8 cellular contexts compared by ENCODE assay signal in the genomic region with DNA sequence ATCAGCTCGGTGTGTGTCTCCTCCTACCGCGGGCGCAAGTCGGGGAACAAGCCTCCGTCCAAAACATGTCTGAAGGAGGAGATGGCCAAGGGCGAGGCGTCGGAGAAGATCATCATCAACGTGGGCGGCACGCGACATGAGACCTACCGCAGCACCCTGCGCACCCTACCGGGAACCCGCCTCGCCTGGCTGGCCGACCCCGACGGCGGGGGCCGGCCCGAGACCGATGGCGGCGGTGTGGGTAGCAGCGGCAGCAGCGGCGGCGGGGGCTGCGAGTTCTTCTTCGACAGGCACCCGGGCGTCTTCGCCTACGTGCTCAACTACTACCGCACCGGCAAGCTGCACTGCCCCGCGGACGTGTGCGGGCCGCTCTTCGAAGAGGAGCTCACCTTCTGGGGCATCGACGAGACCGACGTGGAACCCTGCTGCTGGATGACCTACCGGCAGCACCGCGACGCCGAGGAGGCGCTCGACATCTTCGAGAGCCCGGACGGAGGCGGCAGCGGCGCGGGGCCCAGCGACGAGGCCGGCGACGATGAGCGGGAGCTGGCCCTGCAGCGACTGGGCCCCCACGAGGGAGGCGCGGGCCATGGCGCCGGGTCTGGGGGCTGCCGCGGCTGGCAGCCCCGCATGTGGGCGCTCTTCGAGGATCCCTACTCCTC. TPM values are rescaled to one million over a fixed set of nuclear protein-coding genes. Genes with fewer than 3 reads are reported as not detected.
DNase-seq lines count a peak whose midpoint lies in the region; ATAC-seq and TF ChIP-seq lines count a peak whose summit lies in the region.

No MANE protein-coding gene starts in this region.

- no peaks in the 10 kb centered on the region for H3K36me3 Mint-ChIP-seq in T-cell

- H3K4me1 ChIP-seq in endocrine pancreas (ENCODE audit: control insufficient read depth, insufficient read depth, low read length) (no peaks in the 10 kb centered on the region), parathyroid adenoma (peaks cover 19% of the 10 kb centered on the region), adrenal gland (replicated peaks in 1 of 2) (peaks cover 13 to 53% of the 10 kb centered on the region in 2 donors)

- TF ChIP-seq POLR2A in adrenal gland (IDR thresholded peaks at IDR 0.05), result no peak

- H3K27me3 Mint-ChIP-seq in T-cell, result no peaks in the 10 kb centered on the region

- H3K4me3 ChIP-seq in endocrine pancreas (ENCODE audit: control insufficient read depth, insufficient read depth, low read length) (no peak overlapping the region), parathyroid adenoma (ENCODE audit: low read depth, low read length) (peak overlapping the region; percentile 56), adrenal gland (peak overlapping the region in 2 of 4 donors; percentile 44 to 89)

- no peaks in the 10 kb centered on the region for H3K9me3 Mint-ChIP-seq in T-cell

- H3K27me3 ChIP-seq in endocrine pancreas (ENCODE audit: control insufficient read depth, insufficient read depth, low read length), result no peaks in the 10 kb centered on the region
- H3K27me3 ChIP-seq in parathyroid adenoma (ENCODE audit: control insufficient read depth, insufficient read depth, low read length), result no peaks in the 10 kb centered on the region
- no peaks in the 10 kb centered on the region for H3K27me3 ChIP-seq in adrenal gland

- no peaks in the 10 kb centered on the region for H3K36me3 ChIP-seq in endocrine pancreas (ENCODE audit: control insufficient read depth, insufficient read depth, low read length)
- H3K36me3 ChIP-seq in parathyroid adenoma (ENCODE audit: control insufficient read depth, insufficient read depth, low read length), result no peaks in the 10 kb centered on the region
- H3K36me3 ChIP-seq in adrenal gland (replicated peaks in 1 of 2), result no peaks in the 10 kb centered on the region

- peak overlapping the region; percentile 48 for H3K4me2 ChIP-seq in parathyroid adenoma (ENCODE audit: low read length)

- no peaks in the 10 kb centered on the region for H3K9me3 ChIP-seq in endocrine pancreas (ENCODE audit: control insufficient read depth, low read length)
- H3K9me3 ChIP-seq in parathyroid adenoma (ENCODE audit: control insufficient read depth, low read length), result no peaks in the 10 kb centered on the region
- no peaks in the 10 kb centered on the region for H3K9me3 ChIP-seq in adrenal gland (replicated peaks in 1 of 3)

- CTCF ChIA-PET in T-cell (lab: Charles Lee), result interaction anchor here (0.7 to 1.8 kb wide), 5 partner anchors 9 to 253 kb away, joined by 3 to 7 read pairs (median 3); no protein-coding TSS in a partner anchor

- 1 to 21% (median 13%) methylated on average over 21 to 80 of the region's 80 CpGs for WGBS in adrenal gland, 4 donors

- peaks cover under 1% of the 10 kb centered on the region for H3K79me2 ChIP-seq in parathyroid adenoma

- TF ChIP-seq CTCF in GM10266 (IDR thresholded peaks at IDR 0.05; ENCODE audit: control insufficient read depth, insufficient read depth, low read depth, missing control alignments) (no peak), parathyroid adenoma (IDR thresholded peaks at IDR 0.05) (no peak), adrenal gland (IDR thresholded peaks at IDR 0.05) (no peak)

- peak overlapping the region; percentile 79 to 90 (median 86) for H3K4me3 Mint-ChIP-seq in T-cell

- H3K4me1 Mint-ChIP-seq in T-cell, result peaks cover 61 to 65% (median 62%) of the 10 kb centered on the region in 3 donors

- peak overlapping the region; percentile 61 to 78 for H3K27ac Mint-ChIP-seq in T-cell

- peak; percentile 49 for DNase-seq in GM10266 (ENCODE audit: extremely low spot score)
- DNase-seq in T-cell, result peak in 13 of 34 experiments; percentile 3 to 33 (median 15)
- DNase-seq in adrenal gland, result no peak
- DNase-seq in NCI-H524 treated with DMSO at 0.1 percent for 48 hours (lab: John Stamatoyannopoulos, UW), result no peak
- DNase-seq in COLO829 (ENCODE audit: low spot score), result no peak
- no peak for DNase-seq in NCI-H1092 (lab: John Stamatoyannopoulos, UW)

- POLR2A ChIA-PET in T-cell (lab: Charles Lee), result no interaction called here

- intact Hi-C loops in adrenal gland (cut with DNase I), result no loop called here

- no peak for ATAC-seq in T-cell (replicated peaks in 1 of 4)

- peak overlapping the region; percentile 69 for H3K9ac ChIP-seq in endocrine pancreas (ENCODE audit: control insufficient read depth, insufficient read depth, low read length)
- no peak overlapping the region for H3K9ac ChIP-seq in parathyroid adenoma

- H3K27ac ChIP-seq in parathyroid adenoma, result peak overlapping the region; percentile 9
- peak overlapping the region in 2 of 5 donors; percentile 19 to 94 for H3K27ac ChIP-seq in adrenal gland

- H2AFZ ChIP-seq in parathyroid adenoma, result peak overlapping the region; percentile 77

RNA-seq across cellular contexts. Expression of a gene that starts 1.5 kb away (rescaled TPM):
- 10 to 100 TPM; 11.0 to 19.4 (median 15.0) TPM for total RNA-seq in T-cell
- 10 to 100 TPM in 4 of 8 donors, 1 to 10 TPM in 4; 3.1 to 14.4 (median 10.4) TPM for total RNA-seq in adrenal gland
- 10 to 100 TPM in 1 of 3 donors, 1 to 10 TPM in 2; 4.2 to 10.5 (median 5.8) TPM for polyA plus RNA-seq in adrenal gland
